1 cellular context compared by ENCODE assay signal in genomic region chr6:156773935-156774871, GRCh38.
A peak's percentile ranks its signal among the peaks of the same experiment; 100 is the strongest.
TF ChIP-seq lines count a peak whose summit lies in the region.

No MANE protein-coding gene starts in this region.

TF ChIP-seq in GM12878, 131 proteins besides CTCF, POLR2A, EP300 and RAD21 (continued from another document and continues in another):
- no peak for TF ChIP-seq ZZZ3 (IDR thresholded peaks at IDR 0.05; ENCODE audit: control insufficient read depth, insufficient read length, low read depth)
- TF ChIP-seq HDAC2 (IDR thresholded peaks at IDR 0.05) = no peak
- peak; percentile 89 for TF ChIP-seq RUNX3 (IDR thresholded peaks at IDR 0.05; ENCODE audit: low read length)
- TF ChIP-seq STAT1 (conservative IDR thresholded peaks at IDR 0.05) = no peak
- TF ChIP-seq CUX1 (IDR thresholded peaks at IDR 0.05; ENCODE audit: insufficient replicate concordance, low read depth, low read length) = no peak
- peak; percentile 66 for TF ChIP-seq EED (IDR thresholded peaks at IDR 0.05; ENCODE audit: low read depth)
- peak; percentile 14; the same call in 1 of the 2 replicates for TF ChIP-seq ZBED1 (IDR thresholded peaks at IDR 0.05; ENCODE audit: borderline replicate concordance)
- TF ChIP-seq SREBF2 (IDR thresholded peaks at IDR 0.05; ENCODE audit: low read length) = no peak
- 0 out of 2 replicates have a peak, but pooled peaks have one; percentile 14 for TF ChIP-seq NR2F1 (conservative IDR thresholded peaks at IDR 0.05)
- TF ChIP-seq USF1 (IDR thresholded peaks at IDR 0.05; ENCODE audit: borderline replicate concordance, extremely low read length, insufficient read depth, low read depth, low read length) = no peak
- TF ChIP-seq IRF4 (IDR thresholded peaks at IDR 0.05; ENCODE audit: low read depth, low read length) = no peak
- no peak for TF ChIP-seq E2F8 (IDR thresholded peaks at IDR 0.05; ENCODE audit: low read depth, partially characterized antibody)
- no peak for TF ChIP-seq RBBP5 (conservative IDR thresholded peaks at IDR 0.05)
- TF ChIP-seq BCLAF1 (IDR thresholded peaks at IDR 0.05) = no peak
- TF ChIP-seq ZNF217 (IDR thresholded peaks at IDR 0.05) = no peak
- no peak for TF ChIP-seq PRDM15 (CRISPR knock-in tag; IDR thresholded peaks at IDR 0.05)
- TF ChIP-seq NR2C1 (IDR thresholded peaks at IDR 0.05) = no peak
- TF ChIP-seq RAD51 (IDR thresholded peaks at IDR 0.05) = no peak
- 0 out of 2 replicates have a peak, but pooled peaks have one; percentile 36 for TF ChIP-seq PML (IDR thresholded peaks at IDR 0.05; ENCODE audit: low read length)
- no peak for TF ChIP-seq POLR2AphosphoS5 (IDR thresholded peaks at IDR 0.05; ENCODE audit: low read length)
- peak; percentile 39; the same call in 1 of the 2 replicates for TF ChIP-seq FOXM1 (IDR thresholded peaks at IDR 0.05; ENCODE audit: low read depth, low read length)
- TF ChIP-seq BCL11A (IDR thresholded peaks at IDR 0.05; ENCODE audit: low read depth, low read length) = no peak
- TF ChIP-seq BRCA1 (IDR thresholded peaks at IDR 0.05; ENCODE audit: low read depth, low read length) = no peak
- no peak for TF ChIP-seq IRF3 (IDR thresholded peaks at IDR 0.05)
- no peak for TF ChIP-seq BACH1 (IDR thresholded peaks at IDR 0.05; ENCODE audit: borderline replicate concordance)
- no peak for TF ChIP-seq IRF5 (IDR thresholded peaks at IDR 0.05; ENCODE audit: borderline replicate concordance)
- TF ChIP-seq ZBTB33 (IDR thresholded peaks at IDR 0.05) = no peak
- no peak for TF ChIP-seq HSF1 (IDR thresholded peaks at IDR 0.05; ENCODE audit: low read depth, low read length)
- TF ChIP-seq HDGF (IDR thresholded peaks at IDR 0.05) = no peak
- TF ChIP-seq ZNF274 (IDR thresholded peaks at IDR 0.05; ENCODE audit: insufficient read depth, insufficient read length) = no peak
